30 cellular contexts compared by ENCODE assay signal in genomic region chrX:101091817-101092216, GRCh38. TPM values are rescaled to one million over a fixed set of nuclear protein-coding genes. Genes with fewer than 3 reads are reported as not detected.
"Had no signal": no experiment of that assay in that cellular context is flagged by ENCODE, and none has a peak within 500 bp of the region (broad histone marks: within the 10 kb centered on the region; RNA-seq: fewer than 3 reads in every experiment).

No MANE protein-coding gene starts in this region.

- H3K9me3 ChIP-seq: left lung, lower lobe of right lung, pancreas, prostate gland, stomach, testis, thyroid gland, transverse colon, upper lobe of left lung, vagina had no signal

- ATAC-seq: left cardiac atrium; left lung; lower lobe of right lung; naive thymus-derived CD4-positive, alpha-beta T cell; natural killer cell treated with Interleukin-12 subunit alpha and Interleukin-12 subunit beta and Interleukin-15 and Interleukin-18, amount 100 ng/mL, for 72 hours; pancreas; right cardiac atrium; sciatic nerve; stimulated activated naive B cell treated with anti-CD40 and anti-IgM and Interleukin-4, amounts not matched to agents 10 μg/mL and 1 μg/mL and 100 μg/mL, for 72 hours; stimulated activated naive CD8-positive, alpha-beta T cell treated with anti-CD3 and anti-CD28 coated beads, Interleukin-15, Interleukin-2, amounts not matched to agents 100 U/mL and 50 U/mL, for 24 hours had no signal

- H3K4me3 ChIP-seq: left lung, lower lobe of right lung, pancreas, prostate gland, skin epidermis, stomach, testis, thyroid gland, transverse colon, upper lobe of left lung, vagina had no signal

- H3K27me3 Mint-ChIP-seq: naive thymus-derived CD4-positive, alpha-beta T cell; stimulated activated naive B cell treated with anti-CD40 and anti-IgM and Interleukin-4, amounts not matched to agents 10 μg/mL and 1 μg/mL and 100 μg/mL, for 72 hours had no signal

- H3K9me3 Mint-ChIP-seq: naive thymus-derived CD4-positive, alpha-beta T cell; natural killer cell treated with Interleukin-12 subunit alpha and Interleukin-12 subunit beta and Interleukin-15 and Interleukin-18, amount 100 ng/mL, for 72 hours; stimulated activated naive B cell treated with anti-CD40 and anti-IgM and Interleukin-4, amounts not matched to agents 10 μg/mL and 1 μg/mL and 100 μg/mL, for 72 hours had no signal

- H3K4me3 Mint-ChIP-seq: mesothelial cell of epicardium; naive thymus-derived CD4-positive, alpha-beta T cell; natural killer cell treated with Interleukin-12 subunit alpha and Interleukin-12 subunit beta and Interleukin-15 and Interleukin-18, amount 100 ng/mL, for 72 hours; stimulated activated naive B cell treated with anti-CD40 and anti-IgM and Interleukin-4, amounts not matched to agents 10 μg/mL and 1 μg/mL and 100 μg/mL, for 72 hours had no signal

- H3K4me1 ChIP-seq: left lung, lower lobe of right lung, pancreas, prostate gland, stomach, testis, thyroid gland, transverse colon, upper lobe of left lung, vagina had no signal

- H3K4me1 Mint-ChIP-seq: mesothelial cell of epicardium; stimulated activated naive B cell treated with anti-CD40 and anti-IgM and Interleukin-4, amounts not matched to agents 10 μg/mL and 1 μg/mL and 100 μg/mL, for 72 hours had no signal

- H3K36me3 ChIP-seq: left lung, lower lobe of right lung, pancreas, prostate gland, stomach, thyroid gland, transverse colon, upper lobe of left lung, vagina had no signal

- H3K36me3 Mint-ChIP-seq: naive thymus-derived CD4-positive, alpha-beta T cell; natural killer cell treated with Interleukin-12 subunit alpha and Interleukin-12 subunit beta and Interleukin-15 and Interleukin-18, amount 100 ng/mL, for 72 hours had no signal

- DNase-seq: kidney glomerular epithelial cell; left cardiac atrium; left lung; lower lobe of right lung; mammary epithelial cell; mesendoderm; naive thymus-derived CD4-positive, alpha-beta T cell; nucleus accumbens; pancreas; posterior cingulate gyrus; retina; right cardiac atrium; stimulated activated CD4-positive, alpha-beta T cell treated with anti-CD3 and anti-CD28 coated beads, Interleukin-12 subunit alpha, Interleukin-12 subunit beta, amount 100 ng/mL, for 4 hours; stimulated activated CD4-positive, alpha-beta T cell treated with anti-CD3 and anti-CD28 coated beads, Interleukin-15, amount 100 ng/mL, for 24 hours; stimulated activated CD4-positive, alpha-beta T cell treated with anti-CD3 and anti-CD28 coated beads, Interleukin-2, amount 100 ng/mL, for 24 hours; stimulated activated CD4-positive, alpha-beta T cell treated with anti-CD3 and anti-CD28 coated beads, Interleukin-4, amount 100 ng/mL, for 1 hour; stimulated activated naive B cell treated with anti-CD40 and anti-IgM and Interleukin-4, amounts not matched to agents 10 μg/mL and 1 μg/mL and 100 μg/mL, for 72 hours; stimulated activated naive CD8-positive, alpha-beta T cell treated with anti-CD3 and anti-CD28 coated beads, Interleukin-15, Interleukin-2, amounts not matched to agents 100 U/mL and 50 U/mL, for 24 hours; stomach; testis; thyroid gland; transverse colon; upper lobe of left lung had no signal

- H3K27ac Mint-ChIP-seq: mesothelial cell of epicardium; naive thymus-derived CD4-positive, alpha-beta T cell; natural killer cell treated with Interleukin-12 subunit alpha and Interleukin-12 subunit beta and Interleukin-15 and Interleukin-18, amount 100 ng/mL, for 72 hours; stimulated activated naive B cell treated with anti-CD40 and anti-IgM and Interleukin-4, amounts not matched to agents 10 μg/mL and 1 μg/mL and 100 μg/mL, for 72 hours had no signal

RNA-seq across cellular contexts. Expression of gene TMEM35A, which starts 13.1 kb away (rescaled TPM):
- total RNA-seq: mononuclear cell; naive thymus-derived CD4-positive, alpha-beta T cell; natural killer cell treated with Interleukin-12 subunit alpha and Interleukin-12 subunit beta and Interleukin-15 and Interleukin-18, amount 100 ng/mL, for 72 hours had no signal
